Comparison of ENCODE assay signal across 27 cellular contexts in genomic region chr7:18903676-18904075, GRCh38.
"Had no signal": no experiment of that assay in that cellular context is flagged by ENCODE, and none has a peak within 500 bp of the region (broad histone marks: within the 10 kb centered on the region; RNA-seq: fewer than 3 reads in every experiment).

No MANE protein-coding gene starts in this region.

- H3K27me3 ChIP-seq: breast epithelium, esophagus muscularis mucosa, pancreas, stomach, tibial artery, upper lobe of right lung had no signal

- H3K27ac Mint-ChIP-seq: activated CD4-positive, alpha-beta T cell treated with anti-CD3 and anti-CD28 coated beads for 36 hours; activated CD8-positive, alpha-beta memory T cell treated with anti-CD3 and anti-CD28 coated beads, Interleukin-2, amount 10 ng/mL, durations not matched to agents 7 days and 5 days; activated CD8-positive, alpha-beta T cell treated with anti-CD3 and anti-CD28 coated beads, Interleukin-2, amount 10 ng/mL, durations not matched to agents 7 days and 5 days; activated naive CD4-positive, alpha-beta T cell treated with anti-CD3 and anti-CD28 coated beads, Interleukin-2, amount 50 U/mL, for 24 hours; activated naive CD8-positive, alpha-beta T cell treated with anti-CD3 and anti-CD28 coated beads, Interleukin-2, amount 50 U/mL, for 24 hours; activated T-helper 2 cell treated with anti-CD3 and anti-CD28 coated beads, Interferon-gamma antibody, Interleukin-2, Interleukin-4, amounts not matched to agents 10 μg/mL and 5 μg/mL and 100 μg/mL, durations not matched to agents 14 hours and 24 hours and 36 hours; dendritic cell treated with granulocyte-macrophage colony-stimulating factor and Interleukin-4, amounts not matched to agents 40 ng/mL and 50 ng/mL, for 4 days; naive B cell; stimulated activated naive B cell treated with anti-CD40 and anti-IgM and Interleukin-4, amounts not matched to agents 10 μg/mL and 1 μg/mL and 100 μg/mL, for 72 hours had no signal

- H3K9me3 ChIP-seq: breast epithelium, esophagus muscularis mucosa, pancreas, prostate gland, stomach, tibial artery, upper lobe of right lung had no signal

- H3K27me3 Mint-ChIP-seq: activated CD4-positive, alpha-beta T cell treated with anti-CD3 and anti-CD28 coated beads for 36 hours; activated CD8-positive, alpha-beta memory T cell treated with anti-CD3 and anti-CD28 coated beads, Interleukin-2, amount 10 ng/mL, durations not matched to agents 7 days and 5 days; activated naive CD4-positive, alpha-beta T cell treated with anti-CD3 and anti-CD28 coated beads, Interleukin-2, amount 50 U/mL, for 24 hours; activated naive CD8-positive, alpha-beta T cell treated with anti-CD3 and anti-CD28 coated beads, Interleukin-2, amount 50 U/mL, for 24 hours; central memory CD8-positive, alpha-beta T cell; dendritic cell treated with granulocyte-macrophage colony-stimulating factor and Interleukin-4, amounts not matched to agents 40 ng/mL and 50 ng/mL, for 4 days; naive B cell; stimulated activated naive B cell treated with anti-CD40 and anti-IgM and Interleukin-4, amounts not matched to agents 10 μg/mL and 1 μg/mL and 100 μg/mL, for 72 hours had no signal

- H3K36me3 ChIP-seq: breast epithelium, esophagus muscularis mucosa, pancreas, prostate gland, stomach, tibial artery, upper lobe of right lung had no signal

- ATAC-seq: activated CD4-positive, alpha-beta T cell treated with anti-CD3 and anti-CD28 coated beads for 36 hours; activated CD8-positive, alpha-beta memory T cell treated with anti-CD3 and anti-CD28 coated beads, Interleukin-2, amount 10 ng/mL, durations not matched to agents 7 days and 5 days; activated CD8-positive, alpha-beta T cell treated with anti-CD3 and anti-CD28 coated beads, Interleukin-2, amount 10 ng/mL, durations not matched to agents 7 days and 5 days; activated naive CD8-positive, alpha-beta T cell treated with anti-CD3 and anti-CD28 coated beads, Interleukin-2, amount 50 U/mL, for 24 hours; pancreas; stimulated activated naive B cell treated with anti-CD40 and anti-IgM and Interleukin-4, amounts not matched to agents 10 μg/mL and 1 μg/mL and 100 μg/mL, for 72 hours; upper lobe of right lung had no signal

- DNase-seq: activated CD4-positive, alpha-beta T cell treated with anti-CD3 and anti-CD28 coated beads for 36 hours; activated CD4-positive, CD25-positive, alpha-beta regulatory T cell; activated CD8-positive, alpha-beta memory T cell treated with anti-CD3 and anti-CD28 coated beads, Interleukin-2, amount 10 ng/mL, durations not matched to agents 7 days and 5 days; activated CD8-positive, alpha-beta T cell treated with anti-CD3 and anti-CD28 coated beads, Interleukin-2, amount 10 ng/mL, durations not matched to agents 7 days and 5 days; activated naive CD8-positive, alpha-beta T cell treated with anti-CD3 and anti-CD28 coated beads, Interleukin-2, amount 50 U/mL, for 24 hours; activated T-cell treated with anti-CD3 and anti-CD28 coated beads, Interleukin-2, amount 50 U/mL, for 48 hours; head of caudate nucleus; hippocampal formation; naive B cell; nucleus accumbens; pancreas; retina; stimulated activated CD4-positive, alpha-beta T cell treated with anti-CD3 and anti-CD28 coated beads, Interleukin-15, amount 100 ng/mL, for 24 hours; stimulated activated CD4-positive, alpha-beta T cell treated with anti-CD3 and anti-CD28 coated beads, Interleukin-2, amount 100 ng/mL, for 24 hours; stimulated activated naive B cell treated with anti-CD40 and anti-IgM and Interleukin-4, amounts not matched to agents 10 μg/mL and 1 μg/mL and 100 μg/mL, for 72 hours; stomach; tibial artery; upper lobe of right lung had no signal

- H3K4me1 Mint-ChIP-seq: activated CD4-positive, alpha-beta T cell treated with anti-CD3 and anti-CD28 coated beads for 36 hours; activated CD8-positive, alpha-beta memory T cell treated with anti-CD3 and anti-CD28 coated beads, Interleukin-2, amount 10 ng/mL, durations not matched to agents 7 days and 5 days; activated naive CD4-positive, alpha-beta T cell treated with anti-CD3 and anti-CD28 coated beads, Interleukin-2, amount 50 U/mL, for 24 hours; activated naive CD8-positive, alpha-beta T cell treated with anti-CD3 and anti-CD28 coated beads, Interleukin-2, amount 50 U/mL, for 24 hours; central memory CD8-positive, alpha-beta T cell; naive B cell; neural crest cell; stimulated activated naive B cell treated with anti-CD40 and anti-IgM and Interleukin-4, amounts not matched to agents 10 μg/mL and 1 μg/mL and 100 μg/mL, for 72 hours had no signal

- H3K4me3 ChIP-seq: breast epithelium, esophagus muscularis mucosa, lung, pancreas, prostate gland, stomach, tibial artery, upper lobe of right lung had no signal

- H3K36me3 Mint-ChIP-seq: activated CD8-positive, alpha-beta memory T cell treated with anti-CD3 and anti-CD28 coated beads, Interleukin-2, amount 10 ng/mL, durations not matched to agents 7 days and 5 days; activated naive CD4-positive, alpha-beta T cell treated with anti-CD3 and anti-CD28 coated beads, Interleukin-2, amount 50 U/mL, for 24 hours had no signal

- H3K4me1 ChIP-seq: breast epithelium, esophagus muscularis mucosa, pancreas, prostate gland, stomach, upper lobe of right lung had no signal

- H3K27ac ChIP-seq: breast epithelium, esophagus muscularis mucosa, pancreas, prostate gland, stomach, tibial artery, upper lobe of right lung had no signal

- H3K4me3 Mint-ChIP-seq: activated CD4-positive, alpha-beta T cell treated with anti-CD3 and anti-CD28 coated beads for 36 hours; activated CD8-positive, alpha-beta memory T cell treated with anti-CD3 and anti-CD28 coated beads, Interleukin-2, amount 10 ng/mL, durations not matched to agents 7 days and 5 days; activated CD8-positive, alpha-beta T cell treated with anti-CD3 and anti-CD28 coated beads, Interleukin-2, amount 10 ng/mL, durations not matched to agents 7 days and 5 days; activated naive CD4-positive, alpha-beta T cell treated with anti-CD3 and anti-CD28 coated beads, Interleukin-2, amount 50 U/mL, for 24 hours; activated naive CD8-positive, alpha-beta T cell treated with anti-CD3 and anti-CD28 coated beads, Interleukin-2, amount 50 U/mL, for 24 hours; central memory CD8-positive, alpha-beta T cell; dendritic cell treated with granulocyte-macrophage colony-stimulating factor and Interleukin-4, amounts not matched to agents 40 ng/mL and 50 ng/mL, for 4 days; naive B cell; neural crest cell; stimulated activated naive B cell treated with anti-CD40 and anti-IgM and Interleukin-4, amounts not matched to agents 10 μg/mL and 1 μg/mL and 100 μg/mL, for 72 hours had no signal
